Comparison of ENCODE assay signal across 10 cellular contexts in the genomic region with DNA sequence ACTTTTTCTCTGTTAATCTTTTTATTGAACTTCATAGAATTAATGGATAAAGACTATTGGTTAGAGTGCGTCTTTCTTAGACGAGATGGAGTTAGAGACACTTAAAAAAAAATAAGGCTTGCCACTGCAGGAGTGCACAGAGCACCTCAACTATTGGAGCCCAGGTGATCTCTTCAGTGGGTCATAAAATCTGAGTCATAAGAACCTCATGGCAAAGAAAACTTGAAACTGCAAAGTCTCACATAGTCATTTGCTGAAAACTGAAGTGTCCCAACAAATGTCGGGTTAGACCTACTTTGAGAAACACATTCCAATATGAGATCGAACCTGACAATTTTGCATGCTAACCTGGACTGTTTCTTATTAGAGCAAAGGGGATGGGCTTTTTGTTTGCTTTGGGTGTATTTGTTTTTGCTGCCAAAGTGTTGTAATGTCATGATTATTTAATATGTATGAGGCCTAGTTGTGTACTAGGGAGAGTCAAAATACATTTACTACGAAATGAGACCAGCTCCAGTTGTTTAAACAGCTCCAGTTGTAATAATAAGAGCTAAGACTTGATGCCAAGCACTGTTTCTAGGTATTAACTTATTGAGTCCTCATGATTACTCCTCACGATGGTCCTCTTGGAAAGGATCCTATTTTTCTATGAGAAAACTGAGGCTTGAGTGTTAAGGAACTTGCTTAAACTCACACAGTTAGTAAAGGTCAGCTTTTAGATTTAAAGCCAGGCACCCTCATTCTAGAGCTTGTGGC.
DNase-seq lines count a peak whose midpoint lies in the region; ATAC-seq and TF ChIP-seq lines count a peak whose summit lies in the region.
"Had no signal": no experiment of that assay in that cellular context is flagged by ENCODE, and none has a peak within 500 bp of the region (broad histone marks: within the 10 kb centered on the region; RNA-seq: fewer than 3 reads in every experiment).

No MANE protein-coding gene starts in this region.

- H3K27ac Mint-ChIP-seq in osteocyte (ENCODE audit: unreplicated experiment), result peak overlapping the region; percentile 95
- H3K27ac Mint-ChIP-seq in naive thymus-derived CD8-positive, alpha-beta T cell, result no peak overlapping the region
- H3K27ac Mint-ChIP-seq: activated CD8-positive, alpha-beta memory T cell treated with anti-CD3 and anti-CD28 coated beads, Interleukin-2, amount 10 ng/mL, durations not matched to agents 7 days and 5 days had no signal

- intact Hi-C loops in esophagus muscularis mucosa (cut with DNase I), result no loop called here

- H3K36me3 ChIP-seq in esophagus muscularis mucosa, result peaks cover 0 to 3% (median 0%) of the 10 kb centered on the region in 4 donors

- TF ChIP-seq POLR2A in esophagus muscularis mucosa (IDR thresholded peaks at IDR 0.05; ENCODE audit: low read depth), result no peak

- POLR2A ChIA-PET in naive thymus-derived CD8-positive, alpha-beta T cell (lab: Charles Lee), result no interaction called here

- H3K4me3 ChIP-seq in GM12865 (ENCODE audit: low read depth, low read length) (no peak overlapping the region), esophagus muscularis mucosa (no peak overlapping the region)

- ATAC-seq in HG03565 (IDR thresholded peaks at IDR 0.05; ENCODE audit: unreplicated experiment) (peak; percentile 43), GM18858 (IDR thresholded peaks at IDR 0.05; ENCODE audit: unreplicated experiment) (no peak)
- no peak for ATAC-seq in naive thymus-derived CD8-positive, alpha-beta T cell
- ATAC-seq: activated CD8-positive, alpha-beta memory T cell treated with anti-CD3 and anti-CD28 coated beads, Interleukin-2, amount 10 ng/mL, durations not matched to agents 7 days and 5 days had no signal

- WGBS in esophagus muscularis mucosa, result 67% methylated on average over 6 of the region's 6 CpGs

- H3K4me1 Mint-ChIP-seq in osteocyte (ENCODE audit: unreplicated experiment), result peaks cover 59% of the 10 kb centered on the region
- no peaks in the 10 kb centered on the region for H3K4me1 Mint-ChIP-seq in naive thymus-derived CD8-positive, alpha-beta T cell
- H3K4me1 Mint-ChIP-seq: activated CD8-positive, alpha-beta memory T cell treated with anti-CD3 and anti-CD28 coated beads, Interleukin-2, amount 10 ng/mL, durations not matched to agents 7 days and 5 days had no signal

- peak overlapping the region; percentile 60 for H3K4me3 Mint-ChIP-seq in osteocyte (ENCODE audit: unreplicated experiment)
- no peak overlapping the region for H3K4me3 Mint-ChIP-seq in naive thymus-derived CD8-positive, alpha-beta T cell
- H3K4me3 Mint-ChIP-seq: activated CD8-positive, alpha-beta memory T cell treated with anti-CD3 and anti-CD28 coated beads, Interleukin-2, amount 10 ng/mL, durations not matched to agents 7 days and 5 days had no signal

- peak overlapping the region; percentile 76 to 85 (median 82) for H3K27ac ChIP-seq in esophagus muscularis mucosa (replicated peaks in 1 of 4)

- DNase-seq in GM12865 (ENCODE audit: low read depth), result peak; percentile 26
- no peak for DNase-seq in esophagus muscularis mucosa (ENCODE audit: extremely low spot score)
- DNase-seq in osteocyte (ENCODE audit: extremely low spot score, unreplicated experiment), result no peak
- DNase-seq in activated naive CD4-positive, alpha-beta T cell treated with anti-CD3 and anti-CD28 coated beads, Interleukin-2, amount 50 U/mL, for 16 hours, result no peak
- no peak for DNase-seq in naive thymus-derived CD8-positive, alpha-beta T cell
- DNase-seq in NK-92 (lab: John Stamatoyannopoulos, UW; ENCODE audit: unreplicated experiment), result no peak
- DNase-seq: activated CD8-positive, alpha-beta memory T cell treated with anti-CD3 and anti-CD28 coated beads, Interleukin-2, amount 10 ng/mL, durations not matched to agents 7 days and 5 days; KBM-7 had no signal

- no peak for TF ChIP-seq EP300 in esophagus muscularis mucosa (IDR thresholded peaks at IDR 0.05)

- no peaks in the 10 kb centered on the region for H3K9me3 ChIP-seq in esophagus muscularis mucosa

- H3K9me3 Mint-ChIP-seq in osteocyte (ENCODE audit: unreplicated experiment), result no peaks in the 10 kb centered on the region
- no peaks in the 10 kb centered on the region for H3K9me3 Mint-ChIP-seq in naive thymus-derived CD8-positive, alpha-beta T cell

- no peaks in the 10 kb centered on the region for H3K27me3 Mint-ChIP-seq in osteocyte (ENCODE audit: unreplicated experiment)
- H3K27me3 Mint-ChIP-seq in naive thymus-derived CD8-positive, alpha-beta T cell, result peaks cover 0 to 7% (median 5%) of the 10 kb centered on the region in 5 donors

- peaks cover 33 to 78% (median 69%) of the 10 kb centered on the region in 4 donors for H3K4me1 ChIP-seq in esophagus muscularis mucosa

- H3K36me3 Mint-ChIP-seq in osteocyte (ENCODE audit: unreplicated experiment), result peaks cover 2% of the 10 kb centered on the region
- no peaks in the 10 kb centered on the region for H3K36me3 Mint-ChIP-seq in naive thymus-derived CD8-positive, alpha-beta T cell
- H3K36me3 Mint-ChIP-seq: activated CD8-positive, alpha-beta memory T cell treated with anti-CD3 and anti-CD28 coated beads, Interleukin-2, amount 10 ng/mL, durations not matched to agents 7 days and 5 days had no signal

- TF ChIP-seq CTCF in GM12865 (IDR thresholded peaks at IDR 0.05; ENCODE audit: insufficient read depth, low read depth, low read length, missing control alignments) (no peak), esophagus muscularis mucosa (IDR thresholded peaks at IDR 0.05) (no peak), osteocyte (IDR thresholded peaks at IDR 0.05) (no peak)

- no peaks in the 10 kb centered on the region for H3K27me3 ChIP-seq in esophagus muscularis mucosa
